In genomic region chr12:57092529-57092862, GRCh38 we compare ENCODE assay signal across 9 cellular contexts. TPM values are rescaled to one million over a fixed set of nuclear protein-coding genes. Genes with fewer than 3 reads are reported as not detected.
DNase-seq lines count a peak whose midpoint lies in the region; ATAC-seq and TF ChIP-seq lines count a peak whose summit lies in the region.
"Had no signal": no experiment of that assay in that cellular context is flagged by ENCODE, and none has a peak within 500 bp of the region (broad histone marks: within the 10 kb centered on the region; RNA-seq: fewer than 3 reads in every experiment).

No MANE protein-coding gene starts in this region.

- no peak for TF ChIP-seq EP300 in gastroesophageal sphincter (IDR thresholded peaks at IDR 0.05)

- no peak overlapping the region for H2AK5ac ChIP-seq in H9 (ENCODE audit: insufficient read length, low read length)

- H3K9ac ChIP-seq in H9 (ENCODE audit: extremely low read depth, insufficient read length, low read length): no peak overlapping the region

- H3K79me1 ChIP-seq in H9 (ENCODE audit: insufficient read depth, low read depth, low read length, poor library complexity, severe bottlenecking): no peaks in the 10 kb centered on the region

- H2BK12ac ChIP-seq in H9 (ENCODE audit: insufficient read length, low read depth, low read length): no peak overlapping the region

- no peak overlapping the region for H3T11ph ChIP-seq in H9 (ENCODE audit: low read length)

- ATAC-seq in gastroesophageal sphincter (no peak), HG03108 (IDR thresholded peaks at IDR 0.05; ENCODE audit: unreplicated experiment) (no peak)

- H3K23ac ChIP-seq in H9 (ENCODE audit: insufficient read length, low read depth, low read length): no peak overlapping the region

- H4K91ac ChIP-seq in H9 (ENCODE audit: insufficient read length, low read depth, low read length): no peak overlapping the region

- no peak overlapping the region for H2BK15ac ChIP-seq in H9 (ENCODE audit: low read depth, low read length)

- H3K9me3 ChIP-seq in H9 (ENCODE audit: control insufficient read depth, low read depth, low read length) (no peaks in the 10 kb centered on the region), gastroesophageal sphincter (no peaks in the 10 kb centered on the region), spleen (no peaks in the 10 kb centered on the region)

- no peak overlapping the region for H3K56ac ChIP-seq in H9 (ENCODE audit: insufficient read length, low read depth, low read length)

- H2AFZ ChIP-seq in H9 (ENCODE audit: low read length): no peak overlapping the region

- peaks cover 0 to 63% of the 10 kb centered on the region in 2 donors for H3K36me3 ChIP-seq in gastroesophageal sphincter
- H3K36me3 ChIP-seq in spleen: peaks cover 0 to 62% (median 47%) of the 10 kb centered on the region in 6 donors

- no peak overlapping the region for H2BK120ac ChIP-seq in H9 (ENCODE audit: low read depth, low read length, poor library complexity, severe bottlenecking)

- no peak overlapping the region for H3K4ac ChIP-seq in H9 (ENCODE audit: low read depth, low read length)

- no peaks in the 10 kb centered on the region; the same call in 1 of the 2 replicates for H3K79me2 ChIP-seq in H9 (ENCODE audit: insufficient read depth, low read length)

- no peak overlapping the region for H3K4me2 ChIP-seq in H9 (ENCODE audit: insufficient read depth, insufficient read length, low read length)

- peaks cover 15 to 69% (median 57%) of the 10 kb centered on the region in 3 experiments for H3K36me3 Mint-ChIP-seq in H9 (ENCODE audit: insufficient read depth in 1 of 3, low read depth in 3 of 3)
- peaks cover 61% of the 10 kb centered on the region for H3K36me3 Mint-ChIP-seq in activated T-helper 1 cell treated with anti-CD3 and anti-CD28 coated beads, Interleukin-12 subunit alpha, Interleukin-12 subunit beta, Interleukin-2, Interleukin-4 antibody, amounts not matched to agents 30 ng/mL and 10 ng/mL and 1 ng/mL, durations not matched to agents 14 hours and 24 hours and 36 hours (ENCODE audit: low read depth)

- intact Hi-C loops in activated T-helper 1 cell treated with anti-CD3 and anti-CD28 coated beads, Interleukin-12 subunit alpha, Interleukin-12 subunit beta, Interleukin-2, Interleukin-4 antibody, amounts not matched to agents 30 ng/mL and 10 ng/mL and 1 ng/mL, durations not matched to agents 14 hours and 24 hours and 36 hours (cut with micrococcal nuclease): no loop called here
- intact Hi-C loops in spleen (cut with DNase I; ENCODE audit: low total_unique reads): no loop called here

- peak overlapping the region in 1 of 2 experiments; percentile 40; a peak in 3 of 5 replicates for H3K4me3 Mint-ChIP-seq in H9
- peak overlapping the region; percentile 83 for H3K4me3 Mint-ChIP-seq in activated T-helper 1 cell treated with anti-CD3 and anti-CD28 coated beads, Interleukin-12 subunit alpha, Interleukin-12 subunit beta, Interleukin-2, Interleukin-4 antibody, amounts not matched to agents 30 ng/mL and 10 ng/mL and 1 ng/mL, durations not matched to agents 14 hours and 24 hours and 36 hours

- peak overlapping the region in 2 of 3 experiments; percentile 83 to 89; a peak in 4 of 7 replicates for H3K27ac Mint-ChIP-seq in H9
- peak overlapping the region; percentile 76 for H3K27ac Mint-ChIP-seq in activated T-helper 1 cell treated with anti-CD3 and anti-CD28 coated beads, Interleukin-12 subunit alpha, Interleukin-12 subunit beta, Interleukin-2, Interleukin-4 antibody, amounts not matched to agents 30 ng/mL and 10 ng/mL and 1 ng/mL, durations not matched to agents 14 hours and 24 hours and 36 hours

- no peak overlapping the region for H2BK5ac ChIP-seq in H9 (ENCODE audit: insufficient read length, low read length)

- no peaks in the 10 kb centered on the region for H3K23me2 ChIP-seq in H9 (ENCODE audit: insufficient read length, low read depth, low read length, poor library complexity, severe bottlenecking)

- H3K27ac ChIP-seq in H9 (ENCODE audit: insufficient read length, low read depth, low read length): no peak overlapping the region
- peak overlapping the region in 3 of 4 donors; percentile 99 to 100 (median 100) for H3K27ac ChIP-seq in gastroesophageal sphincter
- H3K27ac ChIP-seq in spleen: peak overlapping the region in 5 of 8 donors; percentile 2 to 97 (median 82)

- no peak overlapping the region for H2BK20ac ChIP-seq in H9 (ENCODE audit: low read depth, low read length, poor library complexity, severe bottlenecking)

- no peak overlapping the region for H4K5ac ChIP-seq in H9 (ENCODE audit: insufficient read length, low read depth, low read length)

- peak overlapping the region in 1 of 2 donors; percentile 95 for H3K4me3 ChIP-seq in gastroesophageal sphincter
- H3K4me3 ChIP-seq in spleen: peak overlapping the region in 1 of 8 donors; percentile 51

- H3K18ac ChIP-seq in H9 (ENCODE audit: insufficient read length, low read depth, low read length): no peak overlapping the region

- TF ChIP-seq POLR2A in gastroesophageal sphincter (IDR thresholded peaks at IDR 0.05) (no peak), spleen (IDR thresholded peaks at IDR 0.05) (no peak)

- no peak overlapping the region for H4K8ac ChIP-seq in H9 (replicated peaks; ENCODE audit: insufficient read length, low read depth, low read length)

- no CpG with 5 or more reads among the region's 5 CpGs for WGBS in H9 (ENCODE audit: extremely low coverage, insufficient read length, low lambda C conversion rate)
- WGBS in gastroesophageal sphincter (ENCODE audit: low coverage in 1 of 2), 2 donors: 36 to 51% methylated on average over 4 to 5 of the region's 5 CpGs
- 77 to 87% (median 85%) methylated on average over 5 of the region's 5 CpGs for WGBS in spleen, 5 donors

- DNase-seq in H9 (no peak), spleen (no peak), medulla oblongata (ENCODE audit: extremely low spot score) (no peak), cerebellar cortex (ENCODE audit: low spot score) (no peak)
- no peak for DNase-seq in activated T-helper 1 cell treated with anti-CD3 and anti-CD28 coated beads, Interleukin-12 subunit alpha, Interleukin-12 subunit beta, Interleukin-2, Interleukin-4 antibody, amounts not matched to agents 30 ng/mL and 10 ng/mL and 1 ng/mL, durations not matched to agents 14 hours and 24 hours and 36 hours (ENCODE audit: low spot score)
- no peak for DNase-seq in activated CD4-positive, alpha-beta T cell treated with anti-CD3 and anti-CD28 coated beads for 48 hours
- DNase-seq: kidney had no signal

- no peaks in the 10 kb centered on the region; the same call in 1 of the 2 replicates for H3K27me3 Mint-ChIP-seq in H9 (ENCODE audit: low read depth)
- H3K27me3 Mint-ChIP-seq in activated T-helper 1 cell treated with anti-CD3 and anti-CD28 coated beads, Interleukin-12 subunit alpha, Interleukin-12 subunit beta, Interleukin-2, Interleukin-4 antibody, amounts not matched to agents 30 ng/mL and 10 ng/mL and 1 ng/mL, durations not matched to agents 14 hours and 24 hours and 36 hours (ENCODE audit: insufficient read depth): peaks cover 2% of the 10 kb centered on the region

- H4K20me1 ChIP-seq in H9 (ENCODE audit: control insufficient read depth, insufficient read depth, insufficient read length): no peaks in the 10 kb centered on the region

- H3K4me1 ChIP-seq in H9 (ENCODE audit: insufficient read depth, low read length) (no peaks in the 10 kb centered on the region; the same call in 1 of the 2 replicates), gastroesophageal sphincter (peaks cover 5 to 76% (median 44%) of the 10 kb centered on the region in 3 donors), spleen (peaks cover 19 to 86% (median 56%) of the 10 kb centered on the region in 6 donors)

- no peak overlapping the region for H3K14ac ChIP-seq in H9 (ENCODE audit: insufficient read depth, low read length)

- no peak for TF ChIP-seq CTCF in H9 (conservative IDR thresholded peaks at IDR 0.05)
- TF ChIP-seq CTCF in gastroesophageal sphincter (IDR thresholded peaks at IDR 0.05): no peak
- TF ChIP-seq CTCF in spleen (IDR thresholded peaks at IDR 0.05 in 8 of 11, conservative IDR thresholded peaks at IDR 0.05 in 3 of 11): no peak

- H3K9me3 Mint-ChIP-seq in H9: no peaks in the 10 kb centered on the region
- no peaks in the 10 kb centered on the region for H3K9me3 Mint-ChIP-seq in activated T-helper 1 cell treated with anti-CD3 and anti-CD28 coated beads, Interleukin-12 subunit alpha, Interleukin-12 subunit beta, Interleukin-2, Interleukin-4 antibody, amounts not matched to agents 30 ng/mL and 10 ng/mL and 1 ng/mL, durations not matched to agents 14 hours and 24 hours and 36 hours

- H3K4me1 Mint-ChIP-seq in H9: peaks cover 51 to 57% of the 10 kb centered on the region in 2 experiments
- peaks cover 77% of the 10 kb centered on the region for H3K4me1 Mint-ChIP-seq in activated T-helper 1 cell treated with anti-CD3 and anti-CD28 coated beads, Interleukin-12 subunit alpha, Interleukin-12 subunit beta, Interleukin-2, Interleukin-4 antibody, amounts not matched to agents 30 ng/mL and 10 ng/mL and 1 ng/mL, durations not matched to agents 14 hours and 24 hours and 36 hours (ENCODE audit: low read depth)

- H3K27me3 ChIP-seq in H9 (ENCODE audit: insufficient read depth, low read length): no peaks in the 10 kb centered on the region
- no peaks in the 10 kb centered on the region for H3K27me3 ChIP-seq in gastroesophageal sphincter
- no peaks in the 10 kb centered on the region for H3K27me3 ChIP-seq in spleen (replicated peaks in 1 of 7)

RNA-seq across cellular contexts. Expression of gene NAB2, which starts 3.6 kb away (rescaled TPM):
- total RNA-seq in H9 (2021) (67.8 and 68.1 TPM in 2 replicates), gastroesophageal sphincter (10 to 100 TPM; 30.7 to 41.3 (median 38.8) TPM), spleen (10 to 100 TPM; 14.8 to 25.0 (median 18.2) TPM)
- total RNA-seq in activated T-helper 1 cell treated with anti-CD3 and anti-CD28 coated beads, Interleukin-12 subunit alpha, Interleukin-12 subunit beta, Interleukin-2, Interleukin-4 antibody, amounts not matched to agents 30 ng/mL and 10 ng/mL and 1 ng/mL, durations not matched to agents 14 hours and 24 hours and 36 hours: 73.6 and 80.3 TPM in 2 replicates
- polyA plus RNA-seq in spleen: 10 to 100 TPM in 2 of 3 donors, 1 to 10 TPM in 1; 9.0 to 19.1 (median 13.2) TPM

RNA-seq across cellular contexts. Expression of gene NEMP1, which starts 13.9 kb away (rescaled TPM):
- total RNA-seq in H9 (2021): 50.1 and 53.0 TPM in 2 replicates
- total RNA-seq in activated T-helper 1 cell treated with anti-CD3 and anti-CD28 coated beads, Interleukin-12 subunit alpha, Interleukin-12 subunit beta, Interleukin-2, Interleukin-4 antibody, amounts not matched to agents 30 ng/mL and 10 ng/mL and 1 ng/mL, durations not matched to agents 14 hours and 24 hours and 36 hours: 70.2 and 71.7 TPM in 2 replicates
- total RNA-seq in gastroesophageal sphincter: 10 to 100 TPM; 11.8 to 14.9 (median 12.7) TPM
- total RNA-seq in spleen: 10 to 100 TPM; 13.3 to 17.1 (median 15.3) TPM
- polyA plus RNA-seq in spleen: 1 to 10 TPM; 4.5 to 5.1 (median 4.7) TPM

RNA-seq across cellular contexts. Expression of gene STAT6, which starts 18.7 kb away (rescaled TPM):
- total RNA-seq in H9 (2021): 42.9 and 44.4 TPM in 2 replicates
- 306 and 318 TPM in 2 replicates for total RNA-seq in activated T-helper 1 cell treated with anti-CD3 and anti-CD28 coated beads, Interleukin-12 subunit alpha, Interleukin-12 subunit beta, Interleukin-2, Interleukin-4 antibody, amounts not matched to agents 30 ng/mL and 10 ng/mL and 1 ng/mL, durations not matched to agents 14 hours and 24 hours and 36 hours
- 100 to 1,000 TPM in 3 of 4 donors, 10 to 100 TPM in 1; 92.5 to 166 (median 156) TPM for total RNA-seq in gastroesophageal sphincter
- 100 to 1,000 TPM; 196 to 336 (median 280) TPM for total RNA-seq in spleen
- 100 to 1,000 TPM; 140 to 312 (median 241) TPM for polyA plus RNA-seq in spleen

RNA-seq across cellular contexts. Expression of gene LRP1, which starts 35.8 kb away (rescaled TPM):
- total RNA-seq in H9 (2021) (98.4 and 115 TPM in 2 replicates), gastroesophageal sphincter (100 to 1,000 TPM; 185 to 292 (median 216) TPM), spleen (100 to 1,000 TPM; 103 to 216 (median 181) TPM)
- total RNA-seq in activated T-helper 1 cell treated with anti-CD3 and anti-CD28 coated beads, Interleukin-12 subunit alpha, Interleukin-12 subunit beta, Interleukin-2, Interleukin-4 antibody, amounts not matched to agents 30 ng/mL and 10 ng/mL and 1 ng/mL, durations not matched to agents 14 hours and 24 hours and 36 hours: 0.26 and 0.73 TPM in 2 replicates
- 10 to 100 TPM in 2 of 3 donors, 1 to 10 TPM in 1; 8.9 to 24.0 (median 13.0) TPM for polyA plus RNA-seq in spleen

RNA-seq across cellular contexts. Expression of gene MYO1A, which starts 42.6 kb away (rescaled TPM):
- total RNA-seq in H9 (2021) (0.26 TPM in 1 of 2 replicates, not detected in the other), gastroesophageal sphincter (under 1 TPM; 0.22 to 0.54 (median 0.29) TPM), spleen (1 to 10 TPM in 1 of 7 donors, under 1 TPM in 5, not detected in 1; 0.14 to 1.4 (median 0.48) TPM)
- total RNA-seq in activated T-helper 1 cell treated with anti-CD3 and anti-CD28 coated beads, Interleukin-12 subunit alpha, Interleukin-12 subunit beta, Interleukin-2, Interleukin-4 antibody, amounts not matched to agents 30 ng/mL and 10 ng/mL and 1 ng/mL, durations not matched to agents 14 hours and 24 hours and 36 hours: 1.1 and 2.6 TPM in 2 replicates
- polyA plus RNA-seq in spleen: under 1 TPM; 0.12 to 0.22 (median 0.20) TPM
